Comparison of ENCODE assay signal across 19 cellular contexts in genomic region chr3:60056394-60056793, GRCh38.
DNase-seq lines count a peak whose midpoint lies in the region; ATAC-seq lines count a peak whose summit lies in the region.
"Had no signal": no experiment of that assay in that cellular context is flagged by ENCODE, and none has a peak within 500 bp of the region (broad histone marks: within the 10 kb centered on the region; RNA-seq: fewer than 3 reads in every experiment).

No MANE protein-coding gene starts in this region.

- H3K36me3 Mint-ChIP-seq in activated naive CD8-positive, alpha-beta T cell: peaks cover 7% of the 10 kb centered on the region
- H3K36me3 Mint-ChIP-seq in activated naive CD8-positive, alpha-beta T cell treated with anti-CD3 and anti-CD28 coated beads for 36 hours: peaks cover 15% of the 10 kb centered on the region
- H3K36me3 Mint-ChIP-seq in T-cell: peaks cover 23% of the 10 kb centered on the region
- H3K36me3 Mint-ChIP-seq in activated T-helper 2 cell treated with anti-CD3 and anti-CD28 coated beads, Interferon-gamma antibody, Interleukin-2, Interleukin-4, amounts not matched to agents 10 μg/mL and 5 μg/mL and 100 μg/mL, durations not matched to agents 14 hours and 24 hours and 36 hours (ENCODE audit: low read depth): peaks cover 54% of the 10 kb centered on the region

- ATAC-seq in T-cell (replicated peaks in 1 of 4): peak; percentile 37 to 82 (median 74)
- no peak for ATAC-seq in GM18498 (IDR thresholded peaks at IDR 0.05; ENCODE audit: unreplicated experiment)
- ATAC-seq in GM21723 (IDR thresholded peaks at IDR 0.05; ENCODE audit: unreplicated experiment): no peak
- ATAC-seq: activated CD4-positive, CD25-positive, alpha-beta regulatory T cell treated with anti-CD3 and anti-CD28 coated beads, Interleukin-2, amount 50 U/mL, for 24 hours; mucosa of descending colon; Panc1; stimulated activated naive B cell treated with anti-CD40 and anti-IgM and Interleukin-4, amounts not matched to agents 10 μg/mL and 1 μg/mL and 100 μg/mL, for 72 hours had no signal

- no peaks in the 10 kb centered on the region for H3K36me3 ChIP-seq in thymus (ENCODE audit: control insufficient read depth, insufficient read depth)
- H3K36me3 ChIP-seq: tibial artery had no signal

- H3K4me1 ChIP-seq in thymus (ENCODE audit: control insufficient read depth, insufficient read depth, low read length): peaks cover 17% of the 10 kb centered on the region

- POLR2A ChIA-PET in T-cell (lab: Charles Lee): no interaction called here

- peak overlapping the region; percentile 26 for H3K27ac ChIP-seq in thymus (ENCODE audit: low read depth)
- H3K27ac ChIP-seq: tibial artery had no signal

- peak overlapping the region; percentile 30 for H3K4me3 Mint-ChIP-seq in activated naive CD8-positive, alpha-beta T cell
- no peak overlapping the region for H3K4me3 Mint-ChIP-seq in activated naive CD8-positive, alpha-beta T cell treated with anti-CD3 and anti-CD28 coated beads for 36 hours
- peak overlapping the region in 2 of 3 donors; percentile 25 to 53 for H3K4me3 Mint-ChIP-seq in T-cell
- H3K4me3 Mint-ChIP-seq in activated T-helper 2 cell treated with anti-CD3 and anti-CD28 coated beads, Interferon-gamma antibody, Interleukin-2, Interleukin-4, amounts not matched to agents 10 μg/mL and 5 μg/mL and 100 μg/mL, durations not matched to agents 14 hours and 24 hours and 36 hours (ENCODE audit: low read depth): peak overlapping the region; percentile 15
- H3K4me3 Mint-ChIP-seq: stimulated activated naive B cell treated with anti-CD40 and anti-IgM and Interleukin-4, amounts not matched to agents 10 μg/mL and 1 μg/mL and 100 μg/mL, for 72 hours had no signal

- H3K9me3 Mint-ChIP-seq in activated naive CD8-positive, alpha-beta T cell (ENCODE audit: low read depth): peaks cover 4% of the 10 kb centered on the region
- peaks cover 10% of the 10 kb centered on the region for H3K9me3 Mint-ChIP-seq in activated naive CD8-positive, alpha-beta T cell treated with anti-CD3 and anti-CD28 coated beads for 36 hours
- peaks cover 0 to 3% (median 0%) of the 10 kb centered on the region in 3 donors for H3K9me3 Mint-ChIP-seq in T-cell
- peaks cover 19% of the 10 kb centered on the region for H3K9me3 Mint-ChIP-seq in activated T-helper 2 cell treated with anti-CD3 and anti-CD28 coated beads, Interferon-gamma antibody, Interleukin-2, Interleukin-4, amounts not matched to agents 10 μg/mL and 5 μg/mL and 100 μg/mL, durations not matched to agents 14 hours and 24 hours and 36 hours

- H3K27me3 Mint-ChIP-seq in activated naive CD8-positive, alpha-beta T cell: no peaks in the 10 kb centered on the region
- H3K27me3 Mint-ChIP-seq in activated naive CD8-positive, alpha-beta T cell treated with anti-CD3 and anti-CD28 coated beads for 36 hours: no peaks in the 10 kb centered on the region
- no peaks in the 10 kb centered on the region for H3K27me3 Mint-ChIP-seq in T-cell
- H3K27me3 Mint-ChIP-seq in activated T-helper 2 cell treated with anti-CD3 and anti-CD28 coated beads, Interferon-gamma antibody, Interleukin-2, Interleukin-4, amounts not matched to agents 10 μg/mL and 5 μg/mL and 100 μg/mL, durations not matched to agents 14 hours and 24 hours and 36 hours (ENCODE audit: low read depth): no peaks in the 10 kb centered on the region
- H3K27me3 Mint-ChIP-seq: progenitor cell of endocrine pancreas; stimulated activated naive B cell treated with anti-CD40 and anti-IgM and Interleukin-4, amounts not matched to agents 10 μg/mL and 1 μg/mL and 100 μg/mL, for 72 hours had no signal

- H3K9me3 ChIP-seq in thymus (ENCODE audit: control insufficient read depth): no peaks in the 10 kb centered on the region
- H3K9me3 ChIP-seq: mucosa of descending colon had no signal

- 22% methylated on average over 4 of the region's 4 CpGs for WGBS in thymus

- CTCF ChIA-PET in T-cell (lab: Charles Lee): no interaction called here

- peak overlapping the region; percentile 54 for H3K27ac Mint-ChIP-seq in activated naive CD8-positive, alpha-beta T cell
- no peak overlapping the region for H3K27ac Mint-ChIP-seq in activated naive CD8-positive, alpha-beta T cell treated with anti-CD3 and anti-CD28 coated beads for 36 hours
- H3K27ac Mint-ChIP-seq in T-cell: peak overlapping the region; percentile 86 to 90
- peak overlapping the region; percentile 89 for H3K27ac Mint-ChIP-seq in activated T-helper 2 cell treated with anti-CD3 and anti-CD28 coated beads, Interferon-gamma antibody, Interleukin-2, Interleukin-4, amounts not matched to agents 10 μg/mL and 5 μg/mL and 100 μg/mL, durations not matched to agents 14 hours and 24 hours and 36 hours
- H3K27ac Mint-ChIP-seq: progenitor cell of endocrine pancreas; stimulated activated naive B cell treated with anti-CD40 and anti-IgM and Interleukin-4, amounts not matched to agents 10 μg/mL and 1 μg/mL and 100 μg/mL, for 72 hours had no signal

- no peak for DNase-seq in activated naive CD8-positive, alpha-beta T cell treated with anti-CD3 and anti-CD28 coated beads for 36 hours
- DNase-seq in T-cell: peak in 14 of 34 experiments; percentile 3 to 54 (median 24)
- DNase-seq in activated T-helper 2 cell treated with anti-CD3 and anti-CD28 coated beads, Interferon-gamma antibody, Interleukin-2, Interleukin-4, amounts not matched to agents 10 μg/mL and 5 μg/mL and 100 μg/mL, durations not matched to agents 14 hours and 24 hours and 36 hours (ENCODE audit: low spot score): no peak
- DNase-seq: activated CD8-positive, alpha-beta memory T cell treated with anti-CD3 and anti-CD28 coated beads, Interleukin-2, amount 50 U/mL, for 48 hours; cortex of kidney; mucosa of descending colon; NCI-H187 treated with DMSO at 0.1 percent for 48 hours; NCI-H226; stimulated activated CD4-positive, alpha-beta T cell treated with anti-CD3 and anti-CD28 coated beads, Interleukin-2, amount 100 ng/mL, for 24 hours; stimulated activated naive B cell treated with anti-CD40 and anti-IgM and Interleukin-4, amounts not matched to agents 10 μg/mL and 1 μg/mL and 100 μg/mL, for 72 hours; T1000; tibial artery had no signal

- H3K4me3 ChIP-seq in thymus (ENCODE audit: low read length): no peak overlapping the region
- H3K4me3 ChIP-seq: mucosa of descending colon, tibial artery had no signal

- H3K4me1 Mint-ChIP-seq in activated naive CD8-positive, alpha-beta T cell (ENCODE audit: low read depth): peaks cover 53% of the 10 kb centered on the region
- H3K4me1 Mint-ChIP-seq in activated naive CD8-positive, alpha-beta T cell treated with anti-CD3 and anti-CD28 coated beads for 36 hours: peaks cover 21% of the 10 kb centered on the region
- H3K4me1 Mint-ChIP-seq in T-cell: peaks cover 54 to 85% (median 72%) of the 10 kb centered on the region in 3 donors
- peaks cover 86% of the 10 kb centered on the region for H3K4me1 Mint-ChIP-seq in activated T-helper 2 cell treated with anti-CD3 and anti-CD28 coated beads, Interferon-gamma antibody, Interleukin-2, Interleukin-4, amounts not matched to agents 10 μg/mL and 5 μg/mL and 100 μg/mL, durations not matched to agents 14 hours and 24 hours and 36 hours (ENCODE audit: low read depth)
- H3K4me1 Mint-ChIP-seq: stimulated activated naive B cell treated with anti-CD40 and anti-IgM and Interleukin-4, amounts not matched to agents 10 μg/mL and 1 μg/mL and 100 μg/mL, for 72 hours had no signal

- intact Hi-C loops in activated T-helper 2 cell treated with anti-CD3 and anti-CD28 coated beads, Interferon-gamma antibody, Interleukin-2, Interleukin-4, amounts not matched to agents 10 μg/mL and 5 μg/mL and 100 μg/mL, durations not matched to agents 14 hours and 24 hours and 36 hours (cut with micrococcal nuclease): loop anchor here (1.0 to 10.0 kb wide), 4 partner anchors 8 to 272 kb away; no protein-coding TSS in a partner anchor

- H3K27me3 ChIP-seq in thymus (ENCODE audit: control insufficient read depth, insufficient read depth): no peaks in the 10 kb centered on the region
- H3K27me3 ChIP-seq: tibial artery had no signal

Comparison
In these comparisons a context has a peak if more than half of its experiments do, and no peak if none do; other contexts are left out.
1. ATAC-seq: peak in T-cell (4 of 4); none in GM18498 (single experiment) and GM21723 (single experiment).